ENCODE assay signal across 8 cellular contexts in genomic region chr14:67426983-67427601, GRCh38. TPM values are rescaled to one million over a fixed set of nuclear protein-coding genes. Genes with fewer than 3 reads are reported as not detected.
A peak's percentile ranks its signal among the peaks of the same experiment; 100 is the strongest.
DNase-seq lines count a peak whose midpoint lies in the region; ATAC-seq, FAIRE-seq and TF ChIP-seq lines count a peak whose summit lies in the region.

No MANE protein-coding gene starts in this region.

- peak; percentile 40 for FAIRE-seq in A204.1 (lab: Jason Lieb, UNC)

- H3K27ac ChIP-seq in prostate gland (no peak overlapping the region), uterus (no peak overlapping the region)

- intact Hi-C loops in Right ventricle myocardium superior (cut with DNase I) = loop anchor here (5.0 kb wide), 2 partner anchors 60 to 280 kb away; partner anchors contain the start of gene TMEM229B
- intact Hi-C loops in prostate gland (cut with DNase I) = loop anchor here (1.0 kb wide), 1 partner anchor 144 kb away; no protein-coding TSS in a partner anchor
- intact Hi-C loops in uterus (cut with DNase I; ENCODE audit: low total_unique reads) = no loop called here

- peak; percentile 64 to 89 (median 80) for TF ChIP-seq CTCF in prostate gland (IDR thresholded peaks at IDR 0.05)
- peak; percentile 61 to 76 (median 66) for TF ChIP-seq CTCF in uterus (IDR thresholded peaks at IDR 0.05)

- H3K4me1 ChIP-seq in prostate gland (replicated peaks) (no peaks in the 10 kb centered on the region), uterus (no peaks in the 10 kb centered on the region)

- H3K27me3 ChIP-seq in prostate gland (replicated peaks; ENCODE audit: insufficient read depth) (no peaks in the 10 kb centered on the region), uterus (no peaks in the 10 kb centered on the region)

- H3K4me3 ChIP-seq in prostate gland = no peak overlapping the region
- no peak overlapping the region for H3K4me3 ChIP-seq in uterus

- DNase-seq in NAMALWA (ENCODE audit: low spot score) (peak; percentile 74), Right ventricle myocardium superior (peak; percentile 65), prostate gland (ENCODE audit: low spot score) (peak; percentile 74), uterus (peak; percentile 54)
- peak; percentile 70 for DNase-seq in activated naive CD4-positive, alpha-beta T cell treated with anti-CD3 and anti-CD28 coated beads, Interleukin-2, amount 50 U/mL, for 16 hours

- H3K36me3 ChIP-seq in prostate gland (no peaks in the 10 kb centered on the region), uterus (no peaks in the 10 kb centered on the region)

- ATAC-seq in GM18498 (IDR thresholded peaks at IDR 0.05; ENCODE audit: unreplicated experiment) (peak; percentile 73), SK-N-SH treated with all-trans-retinoic acid at 6 μM for 48 hours (peak; percentile 96), Right ventricle myocardium superior (ENCODE audit: poor library complexity) (peak; percentile 94)

- H3K9me3 ChIP-seq in prostate gland (no peaks in the 10 kb centered on the region), uterus (no peaks in the 10 kb centered on the region)

- WGBS in prostate gland = 32% methylated on average over 29 of the region's 29 CpGs

- TF ChIP-seq POLR2A in prostate gland (IDR thresholded peaks at IDR 0.05) (no peak), uterus (IDR thresholded peaks at IDR 0.05) (no peak)

TF ChIP-seq in SK-N-SH treated with all-trans-retinoic acid at 6 μM for 48 hours, 23 proteins besides CTCF, POLR2A, EP300 and RAD21:
- no peak for TF ChIP-seq ZC3H10 (CRISPR knock-in tag; IDR thresholded peaks at IDR 0.05)
- no peak for TF ChIP-seq ARNTL (CRISPR knock-in tag; IDR thresholded peaks at IDR 0.05; ENCODE audit: borderline replicate concordance, low read depth)
- TF ChIP-seq GLIS3 (CRISPR knock-in tag; IDR thresholded peaks at IDR 0.05) = no peak
- no peak for TF ChIP-seq TCF4 (CRISPR knock-in tag; IDR thresholded peaks at IDR 0.05; ENCODE audit: borderline replicate concordance)
- no peak for TF ChIP-seq ZNF70 (CRISPR knock-in tag; IDR thresholded peaks at IDR 0.05)
- no peak for TF ChIP-seq ISL1 (CRISPR knock-in tag; IDR thresholded peaks at IDR 0.05)
- no peak for TF ChIP-seq OSR1 (CRISPR knock-in tag; IDR thresholded peaks at IDR 0.05)
- TF ChIP-seq, protein P1, sequence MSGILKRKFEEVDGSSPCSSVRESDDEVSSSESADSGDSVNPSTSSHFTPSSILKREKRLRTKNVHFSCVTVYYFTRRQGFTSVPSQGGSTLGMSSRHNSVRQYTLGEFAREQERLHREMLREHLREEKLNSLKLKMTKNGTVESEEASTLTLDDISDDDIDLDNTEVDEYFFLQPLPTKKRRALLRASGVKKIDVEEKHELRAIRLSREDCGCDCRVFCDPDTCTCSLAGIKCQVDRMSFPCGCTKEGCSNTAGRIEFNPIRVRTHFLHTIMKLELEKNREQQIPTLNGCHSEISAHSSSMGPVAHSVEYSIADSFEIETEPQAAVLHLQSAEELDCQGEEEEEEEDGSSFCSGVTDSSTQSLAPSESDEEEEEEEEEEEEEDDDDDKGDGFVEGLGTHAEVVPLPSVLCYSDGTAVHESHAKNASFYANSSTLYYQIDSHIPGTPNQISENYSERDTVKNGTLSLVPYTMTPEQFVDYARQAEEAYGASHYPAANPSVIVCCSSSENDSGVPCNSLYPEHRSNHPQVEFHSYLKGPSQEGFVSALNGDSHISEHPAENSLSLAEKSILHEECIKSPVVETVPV (CRISPR knock-in tag; IDR thresholded peaks at IDR 0.05) = no peak
- no peak for TF ChIP-seq CSDC2 (CRISPR knock-in tag; IDR thresholded peaks at IDR 0.05)
- no peak for TF ChIP-seq TOX (CRISPR knock-in tag; IDR thresholded peaks at IDR 0.05; ENCODE audit: borderline replicate concordance)
- no peak for TF ChIP-seq PPARA (CRISPR knock-in tag; IDR thresholded peaks at IDR 0.05; ENCODE audit: borderline replicate concordance)
- no peak for TF ChIP-seq SNAI2 (CRISPR knock-in tag; IDR thresholded peaks at IDR 0.05)
- TF ChIP-seq ZNF565 (CRISPR knock-in tag; conservative IDR thresholded peaks at IDR 0.05; ENCODE audit: low read depth) = no peak
- TF ChIP-seq ZFP3 (CRISPR knock-in tag; IDR thresholded peaks at IDR 0.05) = no peak
- TF ChIP-seq ZNF8 (CRISPR knock-in tag; IDR thresholded peaks at IDR 0.05) = no peak
- TF ChIP-seq, protein P2, sequence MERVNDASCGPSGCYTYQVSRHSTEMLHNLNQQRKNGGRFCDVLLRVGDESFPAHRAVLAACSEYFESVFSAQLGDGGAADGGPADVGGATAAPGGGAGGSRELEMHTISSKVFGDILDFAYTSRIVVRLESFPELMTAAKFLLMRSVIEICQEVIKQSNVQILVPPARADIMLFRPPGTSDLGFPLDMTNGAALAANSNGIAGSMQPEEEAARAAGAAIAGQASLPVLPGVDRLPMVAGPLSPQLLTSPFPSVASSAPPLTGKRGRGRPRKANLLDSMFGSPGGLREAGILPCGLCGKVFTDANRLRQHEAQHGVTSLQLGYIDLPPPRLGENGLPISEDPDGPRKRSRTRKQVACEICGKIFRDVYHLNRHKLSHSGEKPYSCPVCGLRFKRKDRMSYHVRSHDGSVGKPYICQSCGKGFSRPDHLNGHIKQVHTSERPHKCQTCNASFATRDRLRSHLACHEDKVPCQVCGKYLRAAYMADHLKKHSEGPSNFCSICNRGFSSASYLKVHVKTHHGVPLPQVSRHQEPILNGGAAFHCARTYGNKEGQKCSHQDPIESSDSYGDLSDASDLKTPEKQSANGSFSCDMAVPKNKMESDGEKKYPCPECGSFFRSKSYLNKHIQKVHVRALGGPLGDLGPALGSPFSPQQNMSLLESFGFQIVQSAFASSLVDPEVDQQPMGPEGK (CRISPR knock-in tag; IDR thresholded peaks at IDR 0.05; ENCODE audit: borderline replicate concordance) = no peak
- TF ChIP-seq TSHZ2 (CRISPR knock-in tag; IDR thresholded peaks at IDR 0.05) = no peak
- TF ChIP-seq, protein P3, sequence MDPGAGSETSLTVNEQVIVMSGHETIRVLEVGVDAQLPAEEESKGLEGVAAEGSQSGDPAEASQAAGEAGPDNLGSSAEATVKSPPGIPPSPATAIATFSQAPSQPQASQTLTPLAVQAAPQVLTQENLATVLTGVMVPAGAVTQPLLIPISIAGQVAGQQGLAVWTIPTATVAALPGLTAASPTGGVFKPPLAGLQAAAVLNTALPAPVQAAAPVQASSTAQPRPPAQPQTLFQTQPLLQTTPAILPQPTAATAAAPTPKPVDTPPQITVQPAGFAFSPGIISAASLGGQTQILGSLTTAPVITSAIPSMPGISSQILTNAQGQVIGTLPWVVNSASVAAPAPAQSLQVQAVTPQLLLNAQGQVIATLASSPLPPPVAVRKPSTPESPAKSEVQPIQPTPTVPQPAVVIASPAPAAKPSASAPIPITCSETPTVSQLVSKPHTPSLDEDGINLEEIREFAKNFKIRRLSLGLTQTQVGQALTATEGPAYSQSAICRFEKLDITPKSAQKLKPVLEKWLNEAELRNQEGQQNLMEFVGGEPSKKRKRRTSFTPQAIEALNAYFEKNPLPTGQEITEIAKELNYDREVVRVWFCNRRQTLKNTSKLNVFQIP (CRISPR knock-in tag; IDR thresholded peaks at IDR 0.05; ENCODE audit: borderline replicate concordance, low read depth) = no peak
- no peak for TF ChIP-seq CREB5 (CRISPR knock-in tag; IDR thresholded peaks at IDR 0.05; ENCODE audit: low read depth)
- TF ChIP-seq RARB (CRISPR knock-in tag; IDR thresholded peaks at IDR 0.05) = no peak
TF ChIP-seq in SK-N-SH treated with all-trans-retinoic acid at 6 μM for 48 hours: peak in this region for 0.

RNA-seq across cellular contexts. Expression of gene PLEK2, which starts 15.1 kb away (rescaled TPM):
- total RNA-seq in Right ventricle myocardium superior (not detected), prostate gland (10 to 100 TPM in 1 of 2 donors, 1 to 10 TPM in 1; 8.1 to 21.1 TPM), uterus (1 to 10 TPM in 1 of 4 donors, not detected in 3; 1.5 TPM)
